Comparison of ENCODE assay signal across 14 cellular contexts in genomic region chr5:56919942-56920662, GRCh38. TPM values are rescaled to one million over a fixed set of nuclear protein-coding genes. Genes with fewer than 3 reads are reported as not detected.
DNase-seq lines count a peak whose midpoint lies in the region; ATAC-seq, FAIRE-seq and TF ChIP-seq lines count a peak whose summit lies in the region.
"Had no signal": no experiment of that assay in that cellular context is flagged by ENCODE, and none has a peak within 500 bp of the region (broad histone marks: within the 10 kb centered on the region; RNA-seq: fewer than 3 reads in every experiment).

No MANE protein-coding gene starts in this region.

- H3K9me3 ChIP-seq in OCI-LY7 (ENCODE audit: low read length) (no peaks in the 10 kb centered on the region), heart right ventricle (no peaks in the 10 kb centered on the region)

- H3K4me1 ChIP-seq in OCI-LY7 (ENCODE audit: insufficient read depth, low read length, poor library complexity, severe bottlenecking) = no peaks in the 10 kb centered on the region
- H3K4me1 ChIP-seq in heart right ventricle = peaks cover 0 to 15% (median 6%) of the 10 kb centered on the region in 9 donors

- H3K4me3 ChIP-seq in OCI-LY7 (ENCODE audit: low read depth, low read length, poor library complexity, severe bottlenecking) (no peak overlapping the region), dorsolateral prefrontal cortex (peak overlapping the region in 1 of 59 donors; percentile 17), heart right ventricle (no peak overlapping the region)

- TF ChIP-seq CTCF in OCI-LY7 (conservative IDR thresholded peaks at IDR 0.05; ENCODE audit: low read length) = no peak
- TF ChIP-seq CTCF in dorsolateral prefrontal cortex (IDR thresholded peaks at IDR 0.05 in 54 of 56, conservative IDR thresholded peaks at IDR 0.05 in 2 of 56; ENCODE audit: low read depth in 1 of 56, partially characterized antibody in 56 of 56) = no peak
- no peak for TF ChIP-seq CTCF in heart right ventricle (IDR thresholded peaks at IDR 0.05)

- no peaks in the 10 kb centered on the region for H3K9me2 ChIP-seq in OCI-LY7 (ENCODE audit: insufficient read depth, low read length)

- H3K27me3 ChIP-seq in dorsolateral prefrontal cortex (no peaks in the 10 kb centered on the region), heart right ventricle (no peaks in the 10 kb centered on the region)

- CTCF ChIA-PET in OCI-LY7 (lab: Charles Lee; ENCODE audit: unreplicated experiment) = no interaction called here

- no peak overlapping the region for H2AFZ ChIP-seq in OCI-LY7 (ENCODE audit: low read length)

- H3K36me3 ChIP-seq in OCI-LY7 (ENCODE audit: insufficient read depth, low read length) = peaks cover 61% of the 10 kb centered on the region
- H3K36me3 ChIP-seq in heart right ventricle = peaks cover 0 to 77% (median 18%) of the 10 kb centered on the region in 9 donors

- ATAC-seq in heart right ventricle = no peak

- H3K27ac ChIP-seq in OCI-LY7 (ENCODE audit: low read depth, low read length, poor library complexity, severe bottlenecking) (no peak overlapping the region), dorsolateral prefrontal cortex (peak overlapping the region in 48 of 59 donors; percentile 1 to 89 (median 54)), temporal lobe (ENCODE audit: low read depth, low read length) (peak overlapping the region; percentile 48), heart right ventricle (no peak overlapping the region)

- no peaks in the 10 kb centered on the region for H4K20me1 ChIP-seq in OCI-LY7 (ENCODE audit: insufficient read depth, low read length)

- no peak overlapping the region for H3K4me2 ChIP-seq in OCI-LY7 (ENCODE audit: low read length)

- intact Hi-C loops in OCI-LY7 (cut with micrococcal nuclease; ENCODE audit: unreplicated experiment) (no loop called here), dorsolateral prefrontal cortex (cut with DNase I) (no loop called here), heart right ventricle (cut with DNase I) (no loop called here)

- DNase-seq in OCI-LY7 (ENCODE audit: low spot score) (no peak), dorsolateral prefrontal cortex (no peak), NCI-H524 treated with DMSO at 0.1 percent for 48 hours (lab: John Stamatoyannopoulos, UW) (no peak), heart right ventricle (no peak)
- DNase-seq in stimulated activated CD4-positive, alpha-beta T cell treated with anti-CD3 and anti-CD28 coated beads, Interleukin-2, amount 100 ng/mL, for 48 hours = no peak
- DNase-seq: C1 segment of cervical spinal cord; Calu3; CD4-positive, alpha-beta T cell; DMS79; GOT3; H9 had no signal

- FAIRE-seq in islet of Langerhans (lab: Jason Lieb, UNC) = peak; percentile 71
- FAIRE-seq: GM12892 had no signal

- 83 to 92% methylated on average over 1 of the region's 1 CpG for WGBS in heart right ventricle, 2 donors

- POLR2A ChIA-PET in OCI-LY7 (lab: Charles Lee) = interaction anchor here (0.6 to 2.1 kb wide), 6 partner anchors 9 to 1106 kb away, joined by 3 to 18 read pairs (median 4); no protein-coding TSS in a partner anchor

- BruUV-seq in OCI-LY7 (replicated peaks; lab: Mats Ljungman, UMichigan) = TSS peak; percentile 25

- H3K79me2 ChIP-seq in OCI-LY7 (ENCODE audit: insufficient read depth, low read depth, low read length) = no peaks in the 10 kb centered on the region

RNA-seq across cellular contexts. Expression of gene SETD9, which starts 10.7 kb away (rescaled TPM):
- total RNA-seq in OCI-LY7 (2014; rRNA removed; shearing (Covaris generic)) = 5.0 and 6.7 TPM in 2 replicates
- total RNA-seq in OCI-LY7 (2022) (13.3 and 14.5 TPM in 2 replicates), dorsolateral prefrontal cortex (10 to 100 TPM in 3 of 120 experiments, 1 to 10 TPM in 117; 1.8 to 16.2 (median 5.6) TPM), temporal lobe (3.7 TPM), heart right ventricle (10 to 100 TPM; 11.0 to 26.2 (median 16.8) TPM)
- polyA plus RNA-seq in heart right ventricle = 1 to 10 TPM; 6.8 to 8.5 TPM

RNA-seq across cellular contexts. Expression of gene MIER3, which starts 31.8 kb away (rescaled TPM):
- 12.6 and 51.9 TPM in 2 replicates for total RNA-seq in OCI-LY7 (2014; rRNA removed; shearing (Covaris generic))
- 25.3 and 29.2 TPM in 2 replicates for total RNA-seq in OCI-LY7 (2022)
- 10 to 100 TPM; 13.7 to 33.5 (median 22.7) TPM for total RNA-seq in dorsolateral prefrontal cortex
- 30.0 TPM for total RNA-seq in temporal lobe
- 10 to 100 TPM in 8 of 10 donors, 1 to 10 TPM in 2; 9.8 to 17.9 (median 13.0) TPM for total RNA-seq in heart right ventricle
- 1 to 10 TPM; 3.3 to 9.6 TPM for polyA plus RNA-seq in heart right ventricle

Comparison
In these comparisons a context has a peak if more than half of its experiments do, and no peak if none do; other contexts are left out.
1. H3K27ac ChIP-seq: peak in dorsolateral prefrontal cortex (48 of 59) and temporal lobe (single experiment); none in OCI-LY7 (single experiment) and heart right ventricle (0 of 10).